In the genomic region with DNA sequence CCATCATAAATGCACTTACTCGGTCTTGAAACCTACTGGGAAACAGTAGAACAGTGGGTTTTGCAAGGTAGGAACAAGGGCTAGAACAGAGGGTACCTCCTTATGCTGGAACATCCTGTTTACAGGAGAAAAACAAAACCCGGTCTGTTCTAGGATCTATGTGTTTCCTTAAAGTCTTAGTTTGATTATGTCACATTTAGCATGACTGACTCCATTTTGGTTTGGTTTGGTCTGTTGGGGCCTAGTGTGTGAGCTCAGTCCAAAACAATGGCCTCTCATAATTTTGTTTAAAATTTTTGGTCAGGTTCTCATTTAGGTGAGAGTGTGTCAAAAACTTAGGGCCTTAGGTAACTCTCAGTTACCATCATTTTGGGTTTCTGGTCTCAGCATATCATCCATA, we compare ENCODE assay signal across 2 cellular contexts.
TF ChIP-seq lines count a peak whose summit lies in the region.

No MANE protein-coding gene starts in this region.

TF ChIP-seq in GM23338, 12 proteins besides CTCF, POLR2A, EP300 and RAD21 (continued from another document):
- TF ChIP-seq, protein P1, sequence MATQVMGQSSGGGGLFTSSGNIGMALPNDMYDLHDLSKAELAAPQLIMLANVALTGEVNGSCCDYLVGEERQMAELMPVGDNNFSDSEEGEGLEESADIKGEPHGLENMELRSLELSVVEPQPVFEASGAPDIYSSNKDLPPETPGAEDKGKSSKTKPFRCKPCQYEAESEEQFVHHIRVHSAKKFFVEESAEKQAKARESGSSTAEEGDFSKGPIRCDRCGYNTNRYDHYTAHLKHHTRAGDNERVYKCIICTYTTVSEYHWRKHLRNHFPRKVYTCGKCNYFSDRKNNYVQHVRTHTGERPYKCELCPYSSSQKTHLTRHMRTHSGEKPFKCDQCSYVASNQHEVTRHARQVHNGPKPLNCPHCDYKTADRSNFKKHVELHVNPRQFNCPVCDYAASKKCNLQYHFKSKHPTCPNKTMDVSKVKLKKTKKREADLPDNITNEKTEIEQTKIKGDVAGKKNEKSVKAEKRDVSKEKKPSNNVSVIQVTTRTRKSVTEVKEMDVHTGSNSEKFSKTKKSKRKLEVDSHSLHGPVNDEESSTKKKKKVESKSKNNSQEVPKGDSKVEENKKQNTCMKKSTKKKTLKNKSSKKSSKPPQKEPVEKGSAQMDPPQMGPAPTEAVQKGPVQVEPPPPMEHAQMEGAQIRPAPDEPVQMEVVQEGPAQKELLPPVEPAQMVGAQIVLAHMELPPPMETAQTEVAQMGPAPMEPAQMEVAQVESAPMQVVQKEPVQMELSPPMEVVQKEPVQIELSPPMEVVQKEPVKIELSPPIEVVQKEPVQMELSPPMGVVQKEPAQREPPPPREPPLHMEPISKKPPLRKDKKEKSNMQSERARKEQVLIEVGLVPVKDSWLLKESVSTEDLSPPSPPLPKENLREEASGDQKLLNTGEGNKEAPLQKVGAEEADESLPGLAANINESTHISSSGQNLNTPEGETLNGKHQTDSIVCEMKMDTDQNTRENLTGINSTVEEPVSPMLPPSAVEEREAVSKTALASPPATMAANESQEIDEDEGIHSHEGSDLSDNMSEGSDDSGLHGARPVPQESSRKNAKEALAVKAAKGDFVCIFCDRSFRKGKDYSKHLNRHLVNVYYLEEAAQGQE (IDR thresholded peaks at IDR 0.05; ENCODE audit: unreplicated experiment), result no peak
- TF ChIP-seq ZNF114 (CRISPR knock-in tag; IDR thresholded peaks at IDR 0.05), result no peak
- TF ChIP-seq, protein P2, sequence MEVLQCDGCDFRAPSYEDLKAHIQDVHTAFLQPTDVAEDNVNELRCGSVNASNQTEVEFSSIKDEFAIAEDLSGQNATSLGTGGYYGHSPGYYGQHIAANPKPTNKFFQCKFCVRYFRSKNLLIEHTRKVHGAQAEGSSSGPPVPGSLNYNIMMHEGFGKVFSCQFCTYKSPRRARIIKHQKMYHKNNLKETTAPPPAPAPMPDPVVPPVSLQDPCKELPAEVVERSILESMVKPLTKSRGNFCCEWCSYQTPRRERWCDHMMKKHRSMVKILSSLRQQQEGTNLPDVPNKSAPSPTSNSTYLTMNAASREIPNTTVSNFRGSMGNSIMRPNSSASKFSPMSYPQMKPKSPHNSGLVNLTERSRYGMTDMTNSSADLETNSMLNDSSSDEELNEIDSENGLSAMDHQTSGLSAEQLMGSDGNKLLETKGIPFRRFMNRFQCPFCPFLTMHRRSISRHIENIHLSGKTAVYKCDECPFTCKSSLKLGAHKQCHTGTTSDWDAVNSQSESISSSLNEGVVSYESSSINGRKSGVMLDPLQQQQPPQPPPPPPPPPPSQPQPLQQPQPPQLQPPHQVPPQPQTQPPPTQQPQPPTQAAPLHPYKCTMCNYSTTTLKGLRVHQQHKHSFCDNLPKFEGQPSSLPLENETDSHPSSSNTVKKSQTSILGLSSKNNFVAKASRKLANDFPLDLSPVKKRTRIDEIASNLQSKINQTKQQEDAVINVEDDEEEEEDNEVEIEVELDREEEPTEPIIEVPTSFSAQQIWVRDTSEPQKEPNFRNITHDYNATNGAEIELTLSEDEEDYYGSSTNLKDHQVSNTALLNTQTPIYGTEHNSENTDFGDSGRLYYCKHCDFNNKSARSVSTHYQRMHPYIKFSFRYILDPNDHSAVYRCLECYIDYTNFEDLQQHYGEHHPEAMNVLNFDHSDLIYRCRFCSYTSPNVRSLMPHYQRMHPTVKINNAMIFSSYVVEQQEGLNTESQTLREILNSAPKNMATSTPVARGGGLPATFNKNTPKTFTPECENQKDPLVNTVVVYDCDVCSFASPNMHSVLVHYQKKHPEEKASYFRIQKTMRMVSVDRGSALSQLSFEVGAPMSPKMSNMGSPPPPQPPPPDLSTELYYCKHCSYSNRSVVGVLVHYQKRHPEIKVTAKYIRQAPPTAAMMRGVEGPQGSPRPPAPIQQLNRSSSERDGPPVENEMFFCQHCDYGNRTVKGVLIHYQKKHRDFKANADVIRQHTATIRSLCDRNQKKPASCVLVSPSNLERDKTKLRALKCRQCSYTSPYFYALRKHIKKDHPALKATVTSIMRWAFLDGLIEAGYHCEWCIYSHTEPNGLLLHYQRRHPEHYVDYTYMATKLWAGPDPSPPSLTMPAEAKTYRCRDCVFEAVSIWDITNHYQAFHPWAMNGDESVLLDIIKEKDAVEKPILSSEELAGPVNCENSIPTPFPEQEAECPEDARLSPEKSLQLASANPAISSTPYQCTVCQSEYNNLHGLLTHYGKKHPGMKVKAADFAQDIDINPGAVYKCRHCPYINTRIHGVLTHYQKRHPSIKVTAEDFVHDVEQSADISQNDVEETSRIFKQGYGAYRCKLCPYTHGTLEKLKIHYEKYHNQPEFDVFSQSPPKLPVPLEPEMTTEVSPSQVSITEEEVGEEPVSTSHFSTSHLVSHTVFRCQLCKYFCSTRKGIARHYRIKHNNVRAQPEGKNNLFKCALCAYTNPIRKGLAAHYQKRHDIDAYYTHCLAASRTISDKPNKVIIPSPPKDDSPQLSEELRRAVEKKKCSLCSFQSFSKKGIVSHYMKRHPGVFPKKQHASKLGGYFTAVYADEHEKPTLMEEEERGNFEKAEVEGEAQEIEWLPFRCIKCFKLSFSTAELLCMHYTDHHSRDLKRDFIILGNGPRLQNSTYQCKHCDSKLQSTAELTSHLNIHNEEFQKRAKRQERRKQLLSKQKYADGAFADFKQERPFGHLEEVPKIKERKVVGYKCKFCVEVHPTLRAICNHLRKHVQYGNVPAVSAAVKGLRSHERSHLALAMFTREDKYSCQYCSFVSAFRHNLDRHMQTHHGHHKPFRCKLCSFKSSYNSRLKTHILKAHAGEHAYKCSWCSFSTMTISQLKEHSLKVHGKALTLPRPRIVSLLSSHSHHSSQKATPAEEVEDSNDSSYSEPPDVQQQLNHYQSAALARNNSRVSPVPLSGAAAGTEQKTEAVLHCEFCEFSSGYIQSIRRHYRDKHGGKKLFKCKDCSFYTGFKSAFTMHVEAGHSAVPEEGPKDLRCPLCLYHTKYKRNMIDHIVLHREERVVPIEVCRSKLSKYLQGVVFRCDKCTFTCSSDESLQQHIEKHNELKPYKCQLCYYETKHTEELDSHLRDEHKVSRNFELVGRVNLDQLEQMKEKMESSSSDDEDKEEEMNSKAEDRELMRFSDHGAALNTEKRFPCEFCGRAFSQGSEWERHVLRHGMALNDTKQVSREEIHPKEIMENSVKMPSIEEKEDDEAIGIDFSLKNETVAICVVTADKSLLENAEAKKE (CRISPR knock-in tag; IDR thresholded peaks at IDR 0.05), result no peak
- TF ChIP-seq EZH2phosphoT487 (IDR thresholded peaks at IDR 0.05; ENCODE audit: unreplicated experiment), result no peak
- TF ChIP-seq NANOG (IDR thresholded peaks at IDR 0.05; ENCODE audit: borderline replicate concordance), result no peak
- no peak for TF ChIP-seq CREB1 (CRISPR knock-in tag; IDR thresholded peaks at IDR 0.05; ENCODE audit: low read depth)
- TF ChIP-seq POLR2AphosphoS5 (IDR thresholded peaks at IDR 0.05; ENCODE audit: low read depth), result no peak
- TF ChIP-seq STAT1 (IDR thresholded peaks at IDR 0.05; ENCODE audit: unreplicated experiment), result no peak
- no peak for TF ChIP-seq JUNB (IDR thresholded peaks at IDR 0.05; ENCODE audit: unreplicated experiment)

TF ChIP-seq in K562, 482 proteins besides CTCF, POLR2A, EP300 and RAD21 (continued from another document and continues in another):
- no peak for TF ChIP-seq RBBP5 (IDR thresholded peaks at IDR 0.05; ENCODE audit: borderline replicate concordance, insufficient read depth, low read length, poor library complexity, severe bottlenecking)
- TF ChIP-seq PTRF (tag; IDR thresholded peaks at IDR 0.05), result peak; percentile 79
- no peak for TF ChIP-seq NRF1 (conservative IDR thresholded peaks at IDR 0.05 in 1 of 2, IDR thresholded peaks at IDR 0.05 in 1 of 2)
- TF ChIP-seq, protein P3, sequence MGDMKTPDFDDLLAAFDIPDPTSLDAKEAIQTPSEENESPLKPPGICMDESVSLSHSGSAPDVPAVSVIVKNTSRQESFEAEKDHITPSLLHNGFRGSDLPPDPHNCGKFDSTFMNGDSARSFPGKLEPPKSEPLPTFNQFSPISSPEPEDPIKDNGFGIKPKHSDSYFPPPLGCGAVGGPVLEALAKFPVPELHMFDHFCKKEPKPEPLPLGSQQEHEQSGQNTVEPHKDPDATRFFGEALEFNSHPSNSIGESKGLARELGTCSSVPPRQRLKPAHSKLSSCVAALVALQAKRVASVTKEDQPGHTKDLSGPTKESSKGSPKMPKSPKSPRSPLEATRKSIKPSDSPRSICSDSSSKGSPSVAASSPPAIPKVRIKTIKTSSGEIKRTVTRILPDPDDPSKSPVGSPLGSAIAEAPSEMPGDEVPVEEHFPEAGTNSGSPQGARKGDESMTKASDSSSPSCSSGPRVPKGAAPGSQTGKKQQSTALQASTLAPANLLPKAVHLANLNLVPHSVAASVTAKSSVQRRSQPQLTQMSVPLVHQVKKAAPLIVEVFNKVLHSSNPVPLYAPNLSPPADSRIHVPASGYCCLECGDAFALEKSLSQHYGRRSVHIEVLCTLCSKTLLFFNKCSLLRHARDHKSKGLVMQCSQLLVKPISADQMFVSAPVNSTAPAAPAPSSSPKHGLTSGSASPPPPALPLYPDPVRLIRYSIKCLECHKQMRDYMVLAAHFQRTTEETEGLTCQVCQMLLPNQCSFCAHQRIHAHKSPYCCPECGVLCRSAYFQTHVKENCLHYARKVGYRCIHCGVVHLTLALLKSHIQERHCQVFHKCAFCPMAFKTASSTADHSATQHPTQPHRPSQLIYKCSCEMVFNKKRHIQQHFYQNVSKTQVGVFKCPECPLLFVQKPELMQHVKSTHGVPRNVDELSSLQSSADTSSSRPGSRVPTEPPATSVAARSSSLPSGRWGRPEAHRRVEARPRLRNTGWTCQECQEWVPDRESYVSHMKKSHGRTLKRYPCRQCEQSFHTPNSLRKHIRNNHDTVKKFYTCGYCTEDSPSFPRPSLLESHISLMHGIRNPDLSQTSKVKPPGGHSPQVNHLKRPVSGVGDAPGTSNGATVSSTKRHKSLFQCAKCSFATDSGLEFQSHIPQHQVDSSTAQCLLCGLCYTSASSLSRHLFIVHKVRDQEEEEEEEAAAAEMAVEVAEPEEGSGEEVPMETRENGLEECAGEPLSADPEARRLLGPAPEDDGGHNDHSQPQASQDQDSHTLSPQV (IDR thresholded peaks at IDR 0.05), result peak; percentile 97
- TF ChIP-seq ZNF583 (CRISPR knock-in tag; IDR thresholded peaks at IDR 0.05), result 0 out of 2 replicates have a peak, but pooled peaks have one; percentile 38
- TF ChIP-seq MYC (IDR thresholded peaks at IDR 0.05; ENCODE audit: low read depth, low read length), result no peak
- TF ChIP-seq MYC (CRISPR knock-in tag; IDR thresholded peaks at IDR 0.05; ENCODE audit: borderline replicate concordance, low read depth), result no peak
- TF ChIP-seq, protein P4, sequence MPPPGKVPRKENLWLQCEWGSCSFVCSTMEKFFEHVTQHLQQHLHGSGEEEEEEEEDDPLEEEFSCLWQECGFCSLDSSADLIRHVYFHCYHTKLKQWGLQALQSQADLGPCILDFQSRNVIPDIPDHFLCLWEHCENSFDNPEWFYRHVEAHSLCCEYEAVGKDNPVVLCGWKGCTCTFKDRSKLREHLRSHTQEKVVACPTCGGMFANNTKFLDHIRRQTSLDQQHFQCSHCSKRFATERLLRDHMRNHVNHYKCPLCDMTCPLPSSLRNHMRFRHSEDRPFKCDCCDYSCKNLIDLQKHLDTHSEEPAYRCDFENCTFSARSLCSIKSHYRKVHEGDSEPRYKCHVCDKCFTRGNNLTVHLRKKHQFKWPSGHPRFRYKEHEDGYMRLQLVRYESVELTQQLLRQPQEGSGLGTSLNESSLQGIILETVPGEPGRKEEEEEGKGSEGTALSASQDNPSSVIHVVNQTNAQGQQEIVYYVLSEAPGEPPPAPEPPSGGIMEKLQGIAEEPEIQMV (tag; conservative IDR thresholded peaks at IDR 0.05; ENCODE audit: low read depth), result peak; percentile 60; the same call in 1 of the 2 replicates
- TF ChIP-seq KLF6 (CRISPR knock-in tag; IDR thresholded peaks at IDR 0.05; ENCODE audit: borderline replicate concordance), result peak; percentile 72; the same call in 1 of the 2 replicates
- no peak for TF ChIP-seq ILF3 (IDR thresholded peaks at IDR 0.05; ENCODE audit: borderline replicate concordance)
- no peak for TF ChIP-seq ZNF584 (CRISPR knock-in tag; IDR thresholded peaks at IDR 0.05; ENCODE audit: low read depth)
- TF ChIP-seq, protein P5, sequence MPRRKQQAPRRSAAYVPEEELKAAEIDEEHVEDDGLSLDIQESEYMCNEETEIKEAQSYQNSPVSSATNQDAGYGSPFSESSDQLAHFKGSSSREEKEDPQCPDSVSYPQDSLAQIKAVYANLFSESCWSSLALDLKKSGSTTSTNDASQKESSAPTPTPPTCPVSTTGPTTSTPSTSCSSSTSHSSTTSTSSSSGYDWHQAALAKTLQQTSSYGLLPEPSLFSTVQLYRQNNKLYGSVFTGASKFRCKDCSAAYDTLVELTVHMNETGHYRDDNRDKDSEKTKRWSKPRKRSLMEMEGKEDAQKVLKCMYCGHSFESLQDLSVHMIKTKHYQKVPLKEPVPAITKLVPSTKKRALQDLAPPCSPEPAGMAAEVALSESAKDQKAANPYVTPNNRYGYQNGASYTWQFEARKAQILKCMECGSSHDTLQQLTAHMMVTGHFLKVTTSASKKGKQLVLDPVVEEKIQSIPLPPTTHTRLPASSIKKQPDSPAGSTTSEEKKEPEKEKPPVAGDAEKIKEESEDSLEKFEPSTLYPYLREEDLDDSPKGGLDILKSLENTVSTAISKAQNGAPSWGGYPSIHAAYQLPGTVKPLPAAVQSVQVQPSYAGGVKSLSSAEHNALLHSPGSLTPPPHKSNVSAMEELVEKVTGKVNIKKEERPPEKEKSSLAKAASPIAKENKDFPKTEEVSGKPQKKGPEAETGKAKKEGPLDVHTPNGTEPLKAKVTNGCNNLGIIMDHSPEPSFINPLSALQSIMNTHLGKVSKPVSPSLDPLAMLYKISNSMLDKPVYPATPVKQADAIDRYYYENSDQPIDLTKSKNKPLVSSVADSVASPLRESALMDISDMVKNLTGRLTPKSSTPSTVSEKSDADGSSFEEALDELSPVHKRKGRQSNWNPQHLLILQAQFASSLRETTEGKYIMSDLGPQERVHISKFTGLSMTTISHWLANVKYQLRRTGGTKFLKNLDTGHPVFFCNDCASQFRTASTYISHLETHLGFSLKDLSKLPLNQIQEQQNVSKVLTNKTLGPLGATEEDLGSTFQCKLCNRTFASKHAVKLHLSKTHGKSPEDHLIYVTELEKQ (CRISPR knock-in tag; IDR thresholded peaks at IDR 0.05), result 0 out of 2 replicates have a peak, but pooled peaks have one; percentile 40
- TF ChIP-seq MEF2D (tag; conservative IDR thresholded peaks at IDR 0.05; ENCODE audit: low read depth), result peak; percentile 54; the same call in 1 of the 2 replicates
- peak; percentile 96 for TF ChIP-seq DMBX1 (CRISPR knock-in tag; IDR thresholded peaks at IDR 0.05; ENCODE audit: borderline replicate concordance)
- no peak for TF ChIP-seq ATF7 (IDR thresholded peaks at IDR 0.05)
- TF ChIP-seq MAZ (CRISPR knock-in tag; conservative IDR thresholded peaks at IDR 0.05 in 1 of 2, IDR thresholded peaks at IDR 0.05 in 1 of 2), result no peak
- peak; percentile 94 for TF ChIP-seq GTF2A2 (tag; IDR thresholded peaks at IDR 0.05)
- TF ChIP-seq CCAR2 (IDR thresholded peaks at IDR 0.05; ENCODE audit: low read depth, low read length), result no peak
- TF ChIP-seq NR4A1 (CRISPR knock-in tag; IDR thresholded peaks at IDR 0.05), result no peak
- peak; percentile 77 for TF ChIP-seq NR4A1 (tag; IDR thresholded peaks at IDR 0.05)
- peak; percentile 34; the same call in 1 of the 2 replicates for TF ChIP-seq ILK (tag; IDR thresholded peaks at IDR 0.05; ENCODE audit: borderline replicate concordance, low read depth)
- TF ChIP-seq HDAC8 (tag; IDR thresholded peaks at IDR 0.05), result 0 out of 2 replicates have a peak, but pooled peaks have one; percentile 74
- 0 out of 4 replicates have a peak, but pooled peaks of 1 of the 2 experiments have one; percentile 31 for TF ChIP-seq TEAD1 (CRISPR knock-in tag; IDR thresholded peaks at IDR 0.05)
- TF ChIP-seq STAG1 (CRISPR knock-in tag; IDR thresholded peaks at IDR 0.05; ENCODE audit: borderline replicate concordance), result no peak
- peak; percentile 85 for TF ChIP-seq DDX20 (tag; IDR thresholded peaks at IDR 0.05; ENCODE audit: low read depth)
